9 cellular contexts compared by ENCODE assay signal in the genomic region with DNA sequence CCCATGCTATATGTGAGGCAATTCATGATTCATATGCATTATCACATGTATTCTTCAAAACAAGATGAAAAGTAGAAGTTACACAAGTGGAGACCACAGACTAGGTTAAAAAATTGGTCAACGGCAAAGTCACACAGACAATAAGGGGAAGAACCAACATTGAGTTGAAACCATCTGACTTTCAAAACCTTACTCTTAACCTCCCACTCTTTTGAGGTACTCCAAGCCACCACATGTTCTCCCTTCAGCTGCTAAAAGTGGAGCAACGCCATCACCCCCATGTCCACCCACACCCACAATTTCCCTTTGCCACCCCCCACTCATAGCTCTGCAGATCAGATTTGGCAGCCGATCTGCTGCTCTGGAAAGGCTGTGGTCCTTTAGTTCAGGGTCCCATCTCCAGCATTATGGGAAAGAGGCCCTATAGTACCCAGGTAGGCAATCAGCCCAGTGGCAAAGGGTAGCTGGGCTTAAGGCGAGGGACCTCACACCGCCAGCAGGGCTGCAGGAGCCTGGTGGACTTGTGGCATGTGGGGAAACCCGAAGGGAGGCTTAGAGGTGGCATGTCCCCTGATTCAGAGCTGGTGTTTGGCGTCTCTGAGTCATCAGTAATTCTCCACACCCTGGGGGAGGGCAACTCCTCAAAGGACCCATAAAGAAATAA. TPM values are rescaled to one million over a fixed set of nuclear protein-coding genes. Genes with fewer than 3 reads are reported as not detected.
DNase-seq lines count a peak whose midpoint lies in the region; ATAC-seq and TF ChIP-seq lines count a peak whose summit lies in the region.
"Had no signal": no experiment of that assay in that cellular context is flagged by ENCODE, and none has a peak within 500 bp of the region (broad histone marks: within the 10 kb centered on the region; RNA-seq: fewer than 3 reads in every experiment).

No MANE protein-coding gene starts in this region.

- H3K4me3 Mint-ChIP-seq in activated T-helper 17 cell treated with anti-CD3 and anti-CD28 coated beads, Interleukin-2, amount 50 U/mL, for 72 hours: peak overlapping the region; percentile 57
- no peak overlapping the region for H3K4me3 Mint-ChIP-seq in nephron progenitor cell

- ATAC-seq in GM21367 (IDR thresholded peaks at IDR 0.05; ENCODE audit: unreplicated experiment) (peak; percentile 91), HG03469 (IDR thresholded peaks at IDR 0.05; ENCODE audit: unreplicated experiment) (peak; percentile 92)
- ATAC-seq in activated T-helper 17 cell treated with anti-CD3 and anti-CD28 coated beads, Interleukin-2, amount 50 U/mL, for 72 hours (replicated peaks): peak; percentile 83

- peaks cover 8% of the 10 kb centered on the region for H3K4me1 Mint-ChIP-seq in activated T-helper 17 cell treated with anti-CD3 and anti-CD28 coated beads, Interleukin-2, amount 50 U/mL, for 72 hours
- H3K4me1 Mint-ChIP-seq in nephron progenitor cell: peaks cover 11% of the 10 kb centered on the region

- peak overlapping the region; percentile 87 for H3K27ac Mint-ChIP-seq in activated T-helper 17 cell treated with anti-CD3 and anti-CD28 coated beads, Interleukin-2, amount 50 U/mL, for 72 hours
- no peak overlapping the region for H3K27ac Mint-ChIP-seq in nephron progenitor cell

- TF ChIP-seq CTCF in GM12864 (IDR thresholded peaks at IDR 0.05; ENCODE audit: low read depth, low read length, missing control alignments): no peak
- no peak for TF ChIP-seq CTCF in nephron progenitor cell (IDR thresholded peaks at IDR 0.05)

- DNase-seq in GM12864 (ENCODE audit: low read depth) (peak; percentile 64), kidney glomerular epithelial cell (lab: John Stamatoyannopoulos, UW) (no peak), GOT3 (lab: John Stamatoyannopoulos, UW) (no peak), nephron progenitor cell (no peak), globus pallidus (ENCODE audit: low spot score) (no peak)

- H3K9me3 Mint-ChIP-seq in activated T-helper 17 cell treated with anti-CD3 and anti-CD28 coated beads, Interleukin-2, amount 50 U/mL, for 72 hours: no peaks in the 10 kb centered on the region
- H3K9me3 Mint-ChIP-seq in nephron progenitor cell: peaks cover 19% of the 10 kb centered on the region

- H3K27me3 Mint-ChIP-seq in activated T-helper 17 cell treated with anti-CD3 and anti-CD28 coated beads, Interleukin-2, amount 50 U/mL, for 72 hours: no peaks in the 10 kb centered on the region
- H3K27me3 Mint-ChIP-seq in nephron progenitor cell (ENCODE audit: low read depth, poor library complexity): peaks cover 4% of the 10 kb centered on the region

- H3K36me3 Mint-ChIP-seq in activated T-helper 17 cell treated with anti-CD3 and anti-CD28 coated beads, Interleukin-2, amount 50 U/mL, for 72 hours (ENCODE audit: low read depth): no peaks in the 10 kb centered on the region
- H3K36me3 Mint-ChIP-seq in nephron progenitor cell (ENCODE audit: low read depth): no peaks in the 10 kb centered on the region

- H3K4me3 ChIP-seq in GM12864 (ENCODE audit: low read depth, low read length): no peak overlapping the region
- H3K4me3 ChIP-seq: cardiac muscle cell had no signal

RNA-seq across cellular contexts. Expression of gene CYBB, which starts 33.5 kb away (rescaled TPM):
- total RNA-seq in activated T-helper 17 cell treated with anti-CD3 and anti-CD28 coated beads, Interleukin-2, amount 50 U/mL, for 72 hours: under 1 TPM in 1 of 2 donors, not detected in 1; 0.24 TPM
